In genomic region chr11:67256477-67256876, GRCh38 we compare ENCODE assay signal across 21 cellular contexts. TPM values are rescaled to one million over a fixed set of nuclear protein-coding genes. Genes with fewer than 3 reads are reported as not detected.
A peak's percentile ranks its signal among the peaks of the same experiment; 100 is the strongest.
DNase-seq lines count a peak whose midpoint lies in the region; ATAC-seq, FAIRE-seq and TF ChIP-seq lines count a peak whose summit lies in the region.
"Had no signal": no experiment of that assay in that cellular context is flagged by ENCODE, and none has a peak within 500 bp of the region (broad histone marks: within the 10 kb centered on the region; RNA-seq: fewer than 3 reads in every experiment).

No MANE protein-coding gene starts in this region.

- H3K4me1 ChIP-seq in K562 (replicated peaks in 1 of 2; ENCODE audit: control insufficient read depth in 2 of 2, insufficient read depth in 2 of 2, low read length in 2 of 2) (peaks cover 4 to 16% of the 10 kb centered on the region in 2 experiments; a peak in 3 of 5 replicates), heart left ventricle (peaks cover 0 to 24% (median 2%) of the 10 kb centered on the region in 12 donors)
- H3K4me1 ChIP-seq: A549 had no signal

- H3K27me3 ChIP-seq in K562 (ENCODE audit: control insufficient read depth in 2 of 2, insufficient read depth in 2 of 2, low read length in 2 of 2): no peaks in the 10 kb centered on the region
- H3K27me3 ChIP-seq in heart left ventricle: no peaks in the 10 kb centered on the region
- H3K27me3 ChIP-seq: brain microvascular endothelial cell had no signal

- no peaks in the 10 kb centered on the region for H3K9me1 ChIP-seq in K562 (ENCODE audit: control insufficient read depth, insufficient read depth, low read length)

- H3K27ac ChIP-seq in K562 (ENCODE audit: extremely low read depth, low read depth, low read length) (no peak overlapping the region), heart left ventricle (no peak overlapping the region)
- H3K27ac ChIP-seq: A549, brain microvascular endothelial cell, HL-60, left lung had no signal

- no peak; the same call in 2 of the 3 replicates for ATAC-seq in K562
- no peak for ATAC-seq in natural killer cell treated with Interleukin-12 subunit alpha and Interleukin-12 subunit beta and Interleukin-15 and Interleukin-18, amount 100 ng/mL, for 72 hours
- ATAC-seq in heart left ventricle: no peak
- ATAC-seq: A549, left lung had no signal

- POLR2A ChIA-PET in K562 (lab: Yijun Ruan, JAX): interaction anchor here (1.6 kb wide), 1 partner anchor 61 kb away, joined by 5 read pairs; no protein-coding TSS in a partner anchor

- H3K36me3 ChIP-seq in K562 (ENCODE audit: control insufficient read depth, insufficient read depth, low read length) (peaks cover 58% of the 10 kb centered on the region), heart left ventricle (peaks cover 0 to 64% (median 59%) of the 10 kb centered on the region in 9 donors)

- H3K36me3 Mint-ChIP-seq in natural killer cell treated with Interleukin-12 subunit alpha and Interleukin-12 subunit beta and Interleukin-15 and Interleukin-18, amount 100 ng/mL, for 72 hours: peaks cover 29% of the 10 kb centered on the region
- H3K36me3 Mint-ChIP-seq in HFFc6 (ENCODE audit: low read depth): peaks cover 34% of the 10 kb centered on the region

- in situ Hi-C loops in K562 (cut with MboI): no loop called here

- WGBS in K562 (ENCODE audit: insufficient coverage, low coverage, missing lambda C conversion rate): 41% methylated on average over 2 of the region's 4 CpGs
- 74 to 77% (median 76%) methylated on average over 4 of the region's 4 CpGs for WGBS in heart left ventricle, 4 donors

- H3K27ac Mint-ChIP-seq in natural killer cell treated with Interleukin-12 subunit alpha and Interleukin-12 subunit beta and Interleukin-15 and Interleukin-18, amount 100 ng/mL, for 72 hours: peak overlapping the region; percentile 12 to 68
- H3K27ac Mint-ChIP-seq in HFFc6: no peak overlapping the region

- no peak overlapping the region for H3K4me2 ChIP-seq in K562 (ENCODE audit: insufficient read depth, low read length)
- H3K4me2 ChIP-seq: A549 had no signal

- TF ChIP-seq RAD21 in K562 (CRISPR knock-in tag; conservative IDR thresholded peaks at IDR 0.05 in 1 of 2, IDR thresholded peaks at IDR 0.05 in 1 of 2): no peak

- no peaks in the 10 kb centered on the region; the same call in 2 of the 3 replicates for H3K79me2 ChIP-seq in K562 (ENCODE audit: control insufficient read depth, insufficient read depth, low read length)

- H3K4me3 Mint-ChIP-seq in natural killer cell treated with Interleukin-12 subunit alpha and Interleukin-12 subunit beta and Interleukin-15 and Interleukin-18, amount 100 ng/mL, for 72 hours: no peak overlapping the region
- no peak overlapping the region for H3K4me3 Mint-ChIP-seq in HFFc6
- H3K4me3 Mint-ChIP-seq: activated naive CD8-positive, alpha-beta T cell treated with anti-CD3 and anti-CD28 coated beads, Interleukin-2, amount 10 ng/mL, durations not matched to agents 7 days and 5 days; endodermal cell had no signal

- H3K4me3 ChIP-seq in K562 (no peak overlapping the region), heart left ventricle (no peak overlapping the region)
- H3K4me3 ChIP-seq: A549, left lung had no signal

- peaks cover 15% of the 10 kb centered on the region; the same call in 1 of the 2 replicates for H4K20me1 ChIP-seq in K562 (replicated peaks; ENCODE audit: control insufficient read depth, insufficient read depth, low read length)

- H3K9me3 ChIP-seq in K562 (replicated peaks; ENCODE audit: control insufficient read depth, insufficient read depth, low read depth, low read length): no peaks in the 10 kb centered on the region
- H3K9me3 ChIP-seq in heart left ventricle: no peaks in the 10 kb centered on the region
- H3K9me3 ChIP-seq: A549, left lung had no signal

- no peaks in the 10 kb centered on the region for H3K9me3 Mint-ChIP-seq in natural killer cell treated with Interleukin-12 subunit alpha and Interleukin-12 subunit beta and Interleukin-15 and Interleukin-18, amount 100 ng/mL, for 72 hours
- peaks cover 4% of the 10 kb centered on the region; the same call in 1 of the 2 replicates for H3K9me3 Mint-ChIP-seq in HFFc6
- H3K9me3 Mint-ChIP-seq: activated naive CD8-positive, alpha-beta T cell treated with anti-CD3 and anti-CD28 coated beads, Interleukin-2, amount 10 ng/mL, durations not matched to agents 7 days and 5 days; endodermal cell had no signal

- no peak overlapping the region for H3K9ac ChIP-seq in K562 (ENCODE audit: insufficient read depth in 1 of 2, low read depth in 2 of 2, low read length in 2 of 2)

- H3K4me1 Mint-ChIP-seq in natural killer cell treated with Interleukin-12 subunit alpha and Interleukin-12 subunit beta and Interleukin-15 and Interleukin-18, amount 100 ng/mL, for 72 hours (ENCODE audit: low read depth in 2 of 2): peaks cover 39 to 66% of the 10 kb centered on the region in 2 donors
- H3K4me1 Mint-ChIP-seq in HFFc6 (ENCODE audit: low read depth): peaks cover 11% of the 10 kb centered on the region
- H3K4me1 Mint-ChIP-seq: endodermal cell had no signal

- TF ChIP-seq CTCF in K562 (IDR thresholded peaks at IDR 0.05 in 2 of 3, conservative IDR thresholded peaks at IDR 0.05 in 1 of 3; ENCODE audit: insufficient read depth in 2 of 3, low read depth in 1 of 3, low read length in 3 of 3) (no peak), HFFc6 (IDR thresholded peaks at IDR 0.05) (no peak), heart left ventricle (IDR thresholded peaks at IDR 0.05) (no peak)

- BruUV-seq in K562 (replicated peaks; lab: Mats Ljungman, UMichigan): no TSS peak

- TF ChIP-seq POLR2A in GM12892 (IDR thresholded peaks at IDR 0.05; ENCODE audit: low read depth, low read length): 0 out of 2 replicates have a peak, but pooled peaks have one; percentile 12
- TF ChIP-seq POLR2A in K562 (conservative IDR thresholded peaks at IDR 0.05): no peak; the same call in 1 of the 2 replicates
- TF ChIP-seq POLR2A in heart left ventricle (IDR thresholded peaks at IDR 0.05): no peak

- FAIRE-seq in GM12892 (lab: Jason Lieb, UNC) (no peak), K562 (lab: Jason Lieb, UNC) (no peak)
- FAIRE-seq: A549, colon had no signal

- no peaks in the 10 kb centered on the region for H3K27me3 Mint-ChIP-seq in natural killer cell treated with Interleukin-12 subunit alpha and Interleukin-12 subunit beta and Interleukin-15 and Interleukin-18, amount 100 ng/mL, for 72 hours
- H3K27me3 Mint-ChIP-seq in HFFc6 (ENCODE audit: insufficient read depth): no peaks in the 10 kb centered on the region; the same call in none of the 2 replicates
- H3K27me3 Mint-ChIP-seq: activated naive CD8-positive, alpha-beta T cell treated with anti-CD3 and anti-CD28 coated beads, Interleukin-2, amount 10 ng/mL, durations not matched to agents 7 days and 5 days had no signal

- DNase-seq in activated CD4-positive, alpha-beta T cell treated with anti-CD3 and anti-CD28 coated beads, Interleukin-2, amount 50 U/mL, for 1 hour: peak; percentile 1
- DNase-seq in activated CD4-positive, alpha-beta T cell treated with anti-CD3 and anti-CD28 coated beads, Interleukin-2, amount 50 U/mL, for 48 hours: no peak
- DNase-seq in GM12892 (ENCODE audit: insufficient read length): no peak
- DNase-seq in K562 (ENCODE audit: extremely low read depth in 1 of 4, low spot score in 3 of 4): no peak
- DNase-seq in natural killer cell treated with Interleukin-12 subunit alpha and Interleukin-12 subunit beta and Interleukin-15 and Interleukin-18, amount 100 ng/mL, for 72 hours (ENCODE audit: low spot score): no peak
- no peak for DNase-seq in HFFc6
- DNase-seq in DMS153 treated with DMSO at 0.1 percent for 48 hours (lab: John Stamatoyannopoulos, UW; ENCODE audit: unreplicated experiment): no peak
- no peak for DNase-seq in heart left ventricle
- DNase-seq: activated CD4-positive, alpha-beta T cell treated with anti-CD3 and anti-CD28 coated beads for 4 hours; activated T-cell treated with anti-CD3 and anti-CD28 coated beads, Interleukin-2, amount 50 U/mL, for 1 hour; brain microvascular endothelial cell; endodermal cell; glutamatergic neuron; left lung; NCI-H1436; NCI-H524 treated with DMSO at 0.1 percent for 48 hours; right cardiac atrium had no signal

- no peak overlapping the region for H2AFZ ChIP-seq in K562 (ENCODE audit: low read depth, low read length)

- intact Hi-C loops in K562 (cut with micrococcal nuclease) (no loop called here), heart left ventricle (cut with DNase I) (no loop called here)

- no peak for TF ChIP-seq EP300 in K562 (IDR thresholded peaks at IDR 0.05; ENCODE audit: low read length)

- CTCF ChIA-PET in K562 (lab: Yijun Ruan, JAX; ENCODE audit: low intra/inter-chr PET ratio): no interaction called here

RNA-seq across cellular contexts. Expression of gene GRK2, which starts 9.8 kb away (rescaled TPM):
- 131 TPM for polyA plus RNA-seq in GM12892 (2012; ENCODE audit: missing spikeins)
- 64.7 and 214 TPM in 2 replicates for total RNA-seq in K562 (2011; cell fraction: chromatin; rRNA removed; ENCODE audit: low replicate concordance)
- 185 and 206 TPM in 2 replicates for total RNA-seq in K562 (2011; cell fraction: nucleolus; rRNA removed)
- total RNA-seq in K562 (2011; cell fraction: nucleoplasm; rRNA removed): 62.7 and 78.2 TPM in 2 replicates
- total RNA-seq in K562 (2014; rRNA removed) (83.1 and 97.8 TPM in 2 replicates), K562 (2014; rRNA removed; fragmentation: Illumina TruSeq; extraction: Trizol) (27.8 and 41.7 TPM in 2 replicates), K562 (2015; rRNA removed; fragmentation: Illumina TruSeq; extraction: Trizol) (40.6 and 42.2 TPM in 2 replicates), K562 (2021) (93.3 and 95.3 TPM in 2 replicates), heart left ventricle (100 to 1,000 TPM in 1 of 9 donors, 10 to 100 TPM in 8; 40.1 to 107 (median 49.6) TPM)
- polyA plus RNA-seq in K562 (2011; rRNA removed) (63.4 and 98.5 TPM in 2 replicates), K562 (2014; fragmentation: Illumina TruSeq; extraction: Trizol) (56.5 and 65.3 TPM in 2 replicates), K562 (2014; fragmentation: Nextera tagmentation; extraction: Ambion mirVana) (under 1 TPM; 0.24 to 0.82 TPM), K562 (2014; rRNA removed) (95.8 and 96.0 TPM in 2 replicates), heart left ventricle (10 to 100 TPM; 55.6 to 63.8 TPM)
- 70.8 and 122 TPM in 2 replicates for polyA plus RNA-seq in K562 (2011; cell fraction: cytosol; rRNA removed)
- polyA plus RNA-seq in K562 (2011; cell fraction: nucleus; rRNA removed): 259 and 262 TPM in 2 replicates
- polyA plus RNA-seq in K562 (2012): 87.6 and 130 TPM in 2 replicates
- 36.9 and 61.5 TPM in 2 replicates for polyA minus RNA-seq in K562 (2011; rRNA and poly(A)+ RNA removed)
- 89.3 and 92.9 TPM in 2 replicates for polyA minus RNA-seq in K562 (2011; cell fraction: cytosol; rRNA and poly(A)+ RNA removed)
- 57.5 and 75.9 TPM in 2 replicates for polyA minus RNA-seq in K562 (2011; cell fraction: nucleus; rRNA and poly(A)+ RNA removed)
- 100 to 1,000 TPM; 394 to 432 TPM for total RNA-seq in natural killer cell treated with Interleukin-12 subunit alpha and Interleukin-12 subunit beta and Interleukin-15 and Interleukin-18, amount 100 ng/mL, for 72 hours
- total RNA-seq in HFFc6 (2021; fragmentation: NEBNext Ultra II Directional; extraction: Animal tissue kit (Norgen Biotek cat#: 25700)): 10 to 100 TPM; 26.2 to 35.5 (median 32.1) TPM

RNA-seq across cellular contexts. Expression of gene ANKRD13D, which starts 32.6 kb away (rescaled TPM):
- polyA plus RNA-seq in GM12892 (2012; ENCODE audit: missing spikeins): 22.1 TPM
- 105 and 289 TPM in 2 replicates for total RNA-seq in K562 (2011; cell fraction: chromatin; rRNA removed; ENCODE audit: low replicate concordance)
- total RNA-seq in K562 (2011; cell fraction: nucleolus; rRNA removed): 185 and 212 TPM in 2 replicates
- total RNA-seq in K562 (2011; cell fraction: nucleoplasm; rRNA removed): 120 and 126 TPM in 2 replicates
- total RNA-seq in K562 (2014; rRNA removed): 28.6 and 30.5 TPM in 2 replicates
- total RNA-seq in K562 (2014; rRNA removed; fragmentation: Illumina TruSeq; extraction: Trizol): 5.3 and 7.9 TPM in 2 replicates
- total RNA-seq in K562 (2015; rRNA removed; fragmentation: Illumina TruSeq; extraction: Trizol): 19.6 and 25.1 TPM in 2 replicates
- 37.3 and 40.9 TPM in 2 replicates for total RNA-seq in K562 (2021)
- polyA plus RNA-seq in K562 (2011; rRNA removed): 22.4 and 36.6 TPM in 2 replicates
- 28.9 and 46.9 TPM in 2 replicates for polyA plus RNA-seq in K562 (2011; cell fraction: cytosol; rRNA removed)
- polyA plus RNA-seq in K562 (2011; cell fraction: nucleus; rRNA removed): 147 and 217 TPM in 2 replicates
- polyA plus RNA-seq in K562 (2012): 22.5 and 55.8 TPM in 2 replicates
- 15.8 and 20.8 TPM in 2 replicates for polyA plus RNA-seq in K562 (2014; fragmentation: Illumina TruSeq; extraction: Trizol)
- 1 to 10 TPM in 1 of 2 experiments, under 1 TPM in 1; 0.94 to 1.9 TPM for polyA plus RNA-seq in K562 (2014; fragmentation: Nextera tagmentation; extraction: Ambion mirVana)
- polyA plus RNA-seq in K562 (2014; rRNA removed): 38.8 and 40.8 TPM in 2 replicates
- 9.5 and 12.1 TPM in 2 replicates for polyA minus RNA-seq in K562 (2011; rRNA and poly(A)+ RNA removed)
- 10.6 and 13.5 TPM in 2 replicates for polyA minus RNA-seq in K562 (2011; cell fraction: cytosol; rRNA and poly(A)+ RNA removed)
- polyA minus RNA-seq in K562 (2011; cell fraction: nucleus; rRNA and poly(A)+ RNA removed): 54.4 and 59.6 TPM in 2 replicates
- 100 to 1,000 TPM; 182 to 231 TPM for total RNA-seq in natural killer cell treated with Interleukin-12 subunit alpha and Interleukin-12 subunit beta and Interleukin-15 and Interleukin-18, amount 100 ng/mL, for 72 hours
- 10 to 100 TPM; 24.7 to 34.6 (median 26.4) TPM for total RNA-seq in HFFc6 (2021; fragmentation: NEBNext Ultra II Directional; extraction: Animal tissue kit (Norgen Biotek cat#: 25700))
- 10 to 100 TPM in 6 of 9 donors, 1 to 10 TPM in 3; 7.6 to 43.6 (median 12.8) TPM for total RNA-seq in heart left ventricle
- 10 to 100 TPM; 12.3 to 17.6 TPM for polyA plus RNA-seq in heart left ventricle

RNA-seq across cellular contexts. Expression of gene SSH3, which starts 46.9 kb away (rescaled TPM):
- polyA plus RNA-seq in GM12892 (2012; ENCODE audit: missing spikeins): 0.30 TPM
- total RNA-seq in K562 (2011; cell fraction: chromatin; rRNA removed; ENCODE audit: low replicate concordance): 1.5 and 6.8 TPM in 2 replicates
- 2.8 and 3.3 TPM in 2 replicates for total RNA-seq in K562 (2011; cell fraction: nucleolus; rRNA removed)
- total RNA-seq in K562 (2011; cell fraction: nucleoplasm; rRNA removed): 0.92 and 1.3 TPM in 2 replicates
- total RNA-seq in K562 (2014; rRNA removed) (0.12 and 0.27 TPM in 2 replicates), K562 (2014; rRNA removed; fragmentation: Illumina TruSeq; extraction: Trizol) (not detected in 2 replicates), K562 (2015; rRNA removed; fragmentation: Illumina TruSeq; extraction: Trizol) (0.14 and 0.68 TPM in 2 replicates), K562 (2021) (1.0 and 1.5 TPM in 2 replicates), heart left ventricle (10 to 100 TPM; 10.8 to 23.9 (median 16.8) TPM)
- polyA plus RNA-seq in K562 (2011; rRNA removed) (0.07 and 0.88 TPM in 2 replicates), K562 (2014; fragmentation: Illumina TruSeq; extraction: Trizol) (0.19 and 0.24 TPM in 2 replicates), K562 (2014; fragmentation: Nextera tagmentation; extraction: Ambion mirVana) (not detected), K562 (2014; rRNA removed) (0.24 and 0.90 TPM in 2 replicates), heart left ventricle (1 to 10 TPM; 8.1 to 9.4 TPM)
- 0.12 and 0.39 TPM in 2 replicates for polyA plus RNA-seq in K562 (2011; cell fraction: cytosol; rRNA removed)
- 1.3 and 3.4 TPM in 2 replicates for polyA plus RNA-seq in K562 (2011; cell fraction: nucleus; rRNA removed)
- polyA plus RNA-seq in K562 (2012): 1.3 and 1.4 TPM in 2 replicates
- polyA minus RNA-seq in K562 (2011; rRNA and poly(A)+ RNA removed): 0.09 TPM in 1 of 2 replicates, not detected in the other
- 0.48 TPM in 1 of 2 replicates, not detected in the other for polyA minus RNA-seq in K562 (2011; cell fraction: cytosol; rRNA and poly(A)+ RNA removed)
- polyA minus RNA-seq in K562 (2011; cell fraction: nucleus; rRNA and poly(A)+ RNA removed): 0.89 and 1.5 TPM in 2 replicates
- total RNA-seq in natural killer cell treated with Interleukin-12 subunit alpha and Interleukin-12 subunit beta and Interleukin-15 and Interleukin-18, amount 100 ng/mL, for 72 hours: 10 to 100 TPM; 19.2 to 32.3 TPM
- total RNA-seq in HFFc6 (2021; fragmentation: NEBNext Ultra II Directional; extraction: Animal tissue kit (Norgen Biotek cat#: 25700)): 10 to 100 TPM; 17.0 to 28.7 (median 22.6) TPM
